Comparison of ENCODE assay signal across 9 cellular contexts in the genomic region with DNA sequence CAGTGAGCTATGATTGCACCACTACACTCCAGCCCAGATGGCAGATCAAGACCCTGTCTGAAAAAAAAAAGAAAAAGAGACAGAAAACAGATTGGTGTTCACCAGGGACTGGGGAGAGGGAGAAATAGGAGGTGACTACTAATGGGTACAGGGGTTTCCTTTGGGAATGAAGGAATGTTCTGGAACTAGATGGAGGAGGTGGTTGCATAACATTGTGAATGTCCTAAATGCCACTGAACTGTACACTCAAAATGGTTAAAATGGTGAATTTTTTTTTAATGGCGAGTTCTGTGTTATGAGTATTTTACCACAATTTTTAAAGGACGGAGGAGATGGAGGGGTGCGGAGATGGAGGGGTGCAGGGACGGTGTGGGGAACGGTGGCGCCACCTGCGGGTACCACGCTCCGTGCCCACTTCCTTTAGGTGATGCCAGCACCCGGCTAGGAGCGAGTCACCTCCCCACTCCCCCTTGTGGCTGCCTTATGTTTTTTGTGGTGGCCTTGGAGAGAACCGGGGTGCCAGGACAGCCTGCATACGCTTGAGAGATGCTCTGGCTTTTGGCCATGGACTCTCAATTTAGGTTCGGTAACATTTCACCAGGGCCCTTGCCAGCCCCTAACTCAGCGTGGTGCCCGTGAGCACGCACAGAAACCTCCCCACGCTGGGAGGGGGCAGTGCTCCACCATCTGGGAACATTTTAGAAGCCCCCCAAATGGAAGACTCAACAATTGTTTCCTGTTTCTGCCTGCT. TPM values are rescaled to one million over a fixed set of nuclear protein-coding genes. Genes with fewer than 3 reads are reported as not detected.
DNase-seq lines count a peak whose midpoint lies in the region; ATAC-seq and TF ChIP-seq lines count a peak whose summit lies in the region.
"Had no signal": no experiment of that assay in that cellular context is flagged by ENCODE, and none has a peak within 500 bp of the region (broad histone marks: within the 10 kb centered on the region; RNA-seq: fewer than 3 reads in every experiment).

No MANE protein-coding gene starts in this region.

- H3K27me3 ChIP-seq in vagina, result no peaks in the 10 kb centered on the region

- H3K9me3 ChIP-seq in vagina, result no peaks in the 10 kb centered on the region

- H3K4me3 Mint-ChIP-seq in endothelial cell (ENCODE audit: unreplicated experiment), result no peak overlapping the region
- H3K4me3 Mint-ChIP-seq in neural crest cell, result no peak overlapping the region
- H3K4me3 Mint-ChIP-seq: T-helper 1 cell treated with Interleukin-12 subunit alpha and Interleukin-12 subunit beta and Interleukin-4 antibody, amounts not matched to agents 30 μg/mL and 1 μg/mL, for 36 hours had no signal

- no peak overlapping the region for H3K27ac ChIP-seq in vagina

- peak; percentile 41 for ATAC-seq in HG02571 (IDR thresholded peaks at IDR 0.05; ENCODE audit: unreplicated experiment)

- TF ChIP-seq POLR2A in vagina (IDR thresholded peaks at IDR 0.05), result no peak

- H3K4me1 ChIP-seq in vagina, result peaks cover 14% of the 10 kb centered on the region

- H3K27ac Mint-ChIP-seq in endothelial cell (ENCODE audit: unreplicated experiment) (no peak overlapping the region), neural crest cell (ENCODE audit: unreplicated experiment) (no peak overlapping the region)
- H3K27ac Mint-ChIP-seq: T-helper 1 cell treated with Interleukin-12 subunit alpha and Interleukin-12 subunit beta and Interleukin-4 antibody, amounts not matched to agents 30 μg/mL and 1 μg/mL, for 36 hours had no signal

- DNase-seq in DMS153 (lab: John Stamatoyannopoulos, UW), result peak; percentile 57
- peak; percentile 32 for DNase-seq in NCI-H82 treated with DMSO at 0.1 percent for 48 hours (lab: John Stamatoyannopoulos, UW; ENCODE audit: unreplicated experiment)
- DNase-seq in activated CD8-positive, alpha-beta memory T cell treated with anti-CD3 and anti-CD28 coated beads for 24 hours, result peak; percentile 80
- peak; percentile 35 for DNase-seq in endothelial cell (ENCODE audit: low spot score)
- no peak for DNase-seq in neural crest cell (ENCODE audit: low read depth, low spot score)
- no peak for DNase-seq in vagina (ENCODE audit: extremely low spot score in 2 of 2)
- no peak for DNase-seq in NCI-H226

- H3K9me3 Mint-ChIP-seq in endothelial cell (ENCODE audit: unreplicated experiment) (no peaks in the 10 kb centered on the region), neural crest cell (no peaks in the 10 kb centered on the region)
- H3K9me3 Mint-ChIP-seq: T-helper 1 cell treated with Interleukin-12 subunit alpha and Interleukin-12 subunit beta and Interleukin-4 antibody, amounts not matched to agents 30 μg/mL and 1 μg/mL, for 36 hours had no signal

- H3K27me3 Mint-ChIP-seq in endothelial cell (ENCODE audit: unreplicated experiment) (peaks cover 1% of the 10 kb centered on the region), neural crest cell (ENCODE audit: low read depth) (no peaks in the 10 kb centered on the region)

- intact Hi-C loops in vagina (cut with DNase I), result no loop called here

- TF ChIP-seq CTCF in endothelial cell (IDR thresholded peaks at IDR 0.05; ENCODE audit: unreplicated experiment), result peak; percentile 34
- peak; percentile 41 for TF ChIP-seq CTCF in neural crest cell (conservative IDR thresholded peaks at IDR 0.05)
- peak in 2 of 3 experiments; percentile 18 to 24 for TF ChIP-seq CTCF in vagina (IDR thresholded peaks at IDR 0.05)

- H3K36me3 Mint-ChIP-seq in endothelial cell (ENCODE audit: low read depth, unreplicated experiment), result no peaks in the 10 kb centered on the region
- H3K36me3 Mint-ChIP-seq in neural crest cell (ENCODE audit: low read depth), result no peaks in the 10 kb centered on the region

- no peak overlapping the region for H3K4me3 ChIP-seq in vagina

- H3K36me3 ChIP-seq in vagina, result no peaks in the 10 kb centered on the region

- H3K4me1 Mint-ChIP-seq in endothelial cell (ENCODE audit: unreplicated experiment) (no peaks in the 10 kb centered on the region), neural crest cell (peaks cover 5% of the 10 kb centered on the region)

RNA-seq across cellular contexts. Expression of a gene that starts 16.1 kb away (rescaled TPM):
- total RNA-seq in endothelial cell (ENCODE audit: unreplicated experiment) (765 TPM), neural crest cell (673 and 687 TPM in 2 replicates), vagina (2,671 TPM)

RNA-seq across cellular contexts. Expression of a gene that starts 34.7 kb away (rescaled TPM):
- total RNA-seq in endothelial cell (ENCODE audit: unreplicated experiment), result 16.9 TPM
- total RNA-seq in neural crest cell, result 50.9 and 54.8 TPM in 2 replicates
- total RNA-seq in vagina, result 20.6 TPM

Comparison
In these comparisons a context has a peak if more than half of its experiments do, and no peak if none do; other contexts are left out.
1. DNase-seq: peak in DMS153 (single experiment), NCI-H82 treated with DMSO at 0.1 percent for 48 hours (single experiment), activated CD8-positive, alpha-beta memory T cell treated with anti-CD3 and anti-CD28 coated beads for 24 hours (single experiment) and endothelial cell (single experiment); none in neural crest cell (single experiment), vagina (0 of 2) and NCI-H226 (single experiment).
2. Peak in every context shown above with its lines, with median percentiles within 50 percentile points of each other: CTCF ChIP-seq.